1 cellular context compared by ENCODE assay signal in the genomic region with DNA sequence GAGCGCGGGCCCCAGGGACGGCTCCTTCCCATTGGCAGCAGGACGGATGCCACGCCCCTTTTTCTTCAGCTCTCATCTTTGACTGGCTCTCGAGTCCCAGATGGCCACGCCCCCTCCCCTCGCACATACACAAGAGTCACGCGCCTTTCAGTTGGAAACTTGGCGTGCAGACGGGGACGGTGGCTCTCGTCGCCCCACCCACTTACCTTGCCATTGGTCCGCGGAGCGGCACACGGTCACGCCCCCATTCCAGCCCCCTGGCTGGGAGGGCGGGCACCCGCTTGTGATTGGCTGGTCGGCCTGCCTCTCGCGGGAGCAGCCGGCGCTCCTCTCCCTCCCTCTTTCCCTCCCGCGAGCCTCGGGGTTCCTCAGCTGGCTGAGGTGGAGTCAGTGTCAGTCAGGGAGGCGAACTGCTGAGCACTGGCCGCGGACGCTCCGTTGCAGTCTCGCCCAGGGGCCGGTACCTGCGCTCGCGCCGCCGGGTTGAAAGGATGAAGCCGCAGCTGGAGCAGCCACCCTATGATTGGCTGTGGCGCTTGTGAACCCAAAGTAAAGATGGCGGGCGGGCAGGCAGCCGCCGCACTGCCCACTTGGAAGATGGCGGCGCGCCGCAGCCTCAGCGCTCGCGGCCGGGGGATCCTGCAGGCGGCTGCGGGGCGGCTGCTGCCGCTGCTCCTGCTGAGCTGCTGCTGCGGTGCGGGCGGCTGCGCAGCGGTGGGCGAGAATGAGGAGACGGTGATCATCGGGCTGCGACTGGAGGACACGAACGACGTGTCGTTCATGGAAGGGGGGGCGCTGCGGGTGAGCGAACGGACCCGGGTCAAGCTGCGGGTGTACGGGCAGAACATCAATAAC.
TF ChIP-seq lines count a peak whose summit lies in the region.

A gene (plus strand): TSS at position 333 of the 855 bp plus-strand sequence. CDS start 187 bp downstream, at position 520.

TF ChIP-seq in WTC11, 78 proteins besides CTCF, POLR2A, EP300 and RAD21 (continued from another document):
- TF ChIP-seq, protein P1, sequence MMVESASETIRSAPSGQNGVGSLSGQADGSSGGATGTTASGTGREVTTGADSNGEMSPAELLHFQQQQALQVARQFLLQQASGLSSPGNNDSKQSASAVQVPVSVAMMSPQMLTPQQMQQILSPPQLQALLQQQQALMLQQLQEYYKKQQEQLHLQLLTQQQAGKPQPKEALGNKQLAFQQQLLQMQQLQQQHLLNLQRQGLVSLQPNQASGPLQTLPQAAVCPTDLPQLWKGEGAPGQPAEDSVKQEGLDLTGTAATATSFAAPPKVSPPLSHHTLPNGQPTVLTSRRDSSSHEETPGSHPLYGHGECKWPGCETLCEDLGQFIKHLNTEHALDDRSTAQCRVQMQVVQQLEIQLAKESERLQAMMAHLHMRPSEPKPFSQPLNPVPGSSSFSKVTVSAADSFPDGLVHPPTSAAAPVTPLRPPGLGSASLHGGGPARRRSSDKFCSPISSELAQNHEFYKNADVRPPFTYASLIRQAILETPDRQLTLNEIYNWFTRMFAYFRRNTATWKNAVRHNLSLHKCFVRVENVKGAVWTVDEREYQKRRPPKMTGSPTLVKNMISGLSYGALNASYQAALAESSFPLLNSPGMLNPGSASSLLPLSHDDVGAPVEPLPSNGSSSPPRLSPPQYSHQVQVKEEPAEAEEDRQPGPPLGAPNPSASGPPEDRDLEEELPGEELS (CRISPR knock-in tag; IDR thresholded peaks at IDR 0.05): peak; percentile 56
- TF ChIP-seq, protein P2, sequence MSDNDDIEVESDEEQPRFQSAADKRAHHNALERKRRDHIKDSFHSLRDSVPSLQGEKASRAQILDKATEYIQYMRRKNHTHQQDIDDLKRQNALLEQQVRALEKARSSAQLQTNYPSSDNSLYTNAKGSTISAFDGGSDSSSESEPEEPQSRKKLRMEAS (CRISPR knock-in tag; IDR thresholded peaks at IDR 0.05): peak; percentile 95
- 0 out of 2 replicates have a peak, but pooled peaks have one; percentile 43 for TF ChIP-seq NFE2L1 (CRISPR knock-in tag; IDR thresholded peaks at IDR 0.05)
- TF ChIP-seq, protein P3, sequence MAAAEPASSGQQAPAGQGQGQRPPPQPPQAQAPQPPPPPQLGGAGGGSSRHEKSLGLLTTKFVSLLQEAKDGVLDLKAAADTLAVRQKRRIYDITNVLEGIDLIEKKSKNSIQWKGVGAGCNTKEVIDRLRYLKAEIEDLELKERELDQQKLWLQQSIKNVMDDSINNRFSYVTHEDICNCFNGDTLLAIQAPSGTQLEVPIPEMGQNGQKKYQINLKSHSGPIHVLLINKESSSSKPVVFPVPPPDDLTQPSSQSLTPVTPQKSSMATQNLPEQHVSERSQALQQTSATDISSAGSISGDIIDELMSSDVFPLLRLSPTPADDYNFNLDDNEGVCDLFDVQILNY (CRISPR knock-in tag; IDR thresholded peaks at IDR 0.05): 0 out of 2 replicates have a peak, but pooled peaks have one; percentile 61
- peak; percentile 99 for TF ChIP-seq FOXK1 (CRISPR knock-in tag; IDR thresholded peaks at IDR 0.05)
- TF ChIP-seq TEAD1 (CRISPR knock-in tag; IDR thresholded peaks at IDR 0.05): peak; percentile 63
- TF ChIP-seq ZNF396 (CRISPR knock-in tag; IDR thresholded peaks at IDR 0.05; ENCODE audit: borderline replicate concordance): no peak
- TF ChIP-seq, protein P4, sequence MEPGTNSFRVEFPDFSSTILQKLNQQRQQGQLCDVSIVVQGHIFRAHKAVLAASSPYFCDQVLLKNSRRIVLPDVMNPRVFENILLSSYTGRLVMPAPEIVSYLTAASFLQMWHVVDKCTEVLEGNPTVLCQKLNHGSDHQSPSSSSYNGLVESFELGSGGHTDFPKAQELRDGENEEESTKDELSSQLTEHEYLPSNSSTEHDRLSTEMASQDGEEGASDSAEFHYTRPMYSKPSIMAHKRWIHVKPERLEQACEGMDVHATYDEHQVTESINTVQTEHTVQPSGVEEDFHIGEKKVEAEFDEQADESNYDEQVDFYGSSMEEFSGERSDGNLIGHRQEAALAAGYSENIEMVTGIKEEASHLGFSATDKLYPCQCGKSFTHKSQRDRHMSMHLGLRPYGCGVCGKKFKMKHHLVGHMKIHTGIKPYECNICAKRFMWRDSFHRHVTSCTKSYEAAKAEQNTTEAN (CRISPR knock-in tag; IDR thresholded peaks at IDR 0.05): 0 out of 2 replicates have a peak, but pooled peaks have one; percentile 56
- TF ChIP-seq, protein P5, sequence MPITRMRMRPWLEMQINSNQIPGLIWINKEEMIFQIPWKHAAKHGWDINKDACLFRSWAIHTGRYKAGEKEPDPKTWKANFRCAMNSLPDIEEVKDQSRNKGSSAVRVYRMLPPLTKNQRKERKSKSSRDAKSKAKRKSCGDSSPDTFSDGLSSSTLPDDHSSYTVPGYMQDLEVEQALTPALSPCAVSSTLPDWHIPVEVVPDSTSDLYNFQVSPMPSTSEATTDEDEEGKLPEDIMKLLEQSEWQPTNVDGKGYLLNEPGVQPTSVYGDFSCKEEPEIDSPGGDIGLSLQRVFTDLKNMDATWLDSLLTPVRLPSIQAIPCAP (CRISPR knock-in tag; IDR thresholded peaks at IDR 0.05): peak; percentile 67; the same call in 1 of the 2 replicates
